In the genomic region with DNA sequence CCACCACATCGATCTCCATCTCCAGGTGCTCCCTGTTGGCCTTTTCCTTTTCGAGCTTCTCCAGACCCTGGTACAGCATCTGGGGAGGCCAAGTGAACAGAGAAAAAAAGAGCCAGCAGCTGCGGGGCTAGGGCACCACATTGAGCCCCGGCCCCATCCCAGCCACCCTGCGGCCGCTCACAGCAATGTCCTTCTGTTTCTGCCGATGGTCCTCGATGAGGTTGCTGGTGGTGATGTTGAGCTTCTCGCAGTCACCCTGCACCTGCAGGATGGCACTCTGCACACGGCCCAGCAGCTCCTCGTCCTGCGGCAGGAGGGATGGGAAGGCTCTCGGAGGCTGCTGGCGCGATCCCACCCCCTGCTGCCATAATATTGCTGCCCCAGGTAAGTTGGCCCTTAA, we compare ENCODE assay signal across 19 cellular contexts. TPM values are rescaled to one million over a fixed set of nuclear protein-coding genes. Genes with fewer than 3 reads are reported as not detected.
DNase-seq lines count a peak whose midpoint lies in the region; ATAC-seq and TF ChIP-seq lines count a peak whose summit lies in the region.
"Had no signal": no experiment of that assay in that cellular context is flagged by ENCODE, and none has a peak within 500 bp of the region (broad histone marks: within the 10 kb centered on the region; RNA-seq: fewer than 3 reads in every experiment).

No MANE protein-coding gene starts in this region.

- H3K9me3 Mint-ChIP-seq in activated CD4-positive, alpha-beta T cell treated with anti-CD3 and anti-CD28 coated beads, Interleukin-2, amount 10 ng/mL, durations not matched to agents 7 days and 5 days = no peaks in the 10 kb centered on the region
- no peaks in the 10 kb centered on the region for H3K9me3 Mint-ChIP-seq in activated T-cell treated with anti-CD3 and anti-CD28 coated beads, Interleukin-2, amount 50 U/mL, for 72 hours
- no peaks in the 10 kb centered on the region for H3K9me3 Mint-ChIP-seq in stimulated activated effector memory CD8-positive, alpha-beta T cell treated with anti-CD3 and anti-CD28 coated beads, Interleukin-12 subunit alpha, Interleukin-12 subunit beta, amount 100 ng/mL, for 72 hours
- H3K9me3 Mint-ChIP-seq: CD14-positive monocyte; CD4-positive, alpha-beta T cell; CD8-positive, alpha-beta memory T cell; GM23338; HFFc6 had no signal

- no peak overlapping the region for H3K4me3 Mint-ChIP-seq in activated CD4-positive, alpha-beta T cell treated with anti-CD3 and anti-CD28 coated beads, Interleukin-2, amount 10 ng/mL, durations not matched to agents 7 days and 5 days
- no peak overlapping the region for H3K4me3 Mint-ChIP-seq in activated T-cell treated with anti-CD3 and anti-CD28 coated beads, Interleukin-2, amount 50 U/mL, for 72 hours
- H3K4me3 Mint-ChIP-seq in stimulated activated effector memory CD8-positive, alpha-beta T cell treated with anti-CD3 and anti-CD28 coated beads, Interleukin-12 subunit alpha, Interleukin-12 subunit beta, amount 100 ng/mL, for 72 hours = no peak overlapping the region
- H3K4me3 Mint-ChIP-seq: B cell; CD14-positive monocyte; CD4-positive, alpha-beta T cell; CD8-positive, alpha-beta memory T cell; GM23338; HFFc6 had no signal

- H3K27ac ChIP-seq in VCaP = peak overlapping the region; percentile 83; the same call in 1 of the 2 replicates
- H3K27ac ChIP-seq: 22Rv1, BLaER1 had no signal

- H3K4me1 Mint-ChIP-seq in activated CD4-positive, alpha-beta T cell treated with anti-CD3 and anti-CD28 coated beads, Interleukin-2, amount 10 ng/mL, durations not matched to agents 7 days and 5 days = peaks cover 17% of the 10 kb centered on the region
- H3K4me1 Mint-ChIP-seq in activated T-cell treated with anti-CD3 and anti-CD28 coated beads, Interleukin-2, amount 50 U/mL, for 72 hours (ENCODE audit: low read depth) = peaks cover 30% of the 10 kb centered on the region
- peaks cover 26% of the 10 kb centered on the region for H3K4me1 Mint-ChIP-seq in stimulated activated effector memory CD8-positive, alpha-beta T cell treated with anti-CD3 and anti-CD28 coated beads, Interleukin-12 subunit alpha, Interleukin-12 subunit beta, amount 100 ng/mL, for 72 hours
- H3K4me1 Mint-ChIP-seq: GM23338 had no signal

- peak overlapping the region; percentile 46 for H3K27ac Mint-ChIP-seq in activated CD4-positive, alpha-beta T cell treated with anti-CD3 and anti-CD28 coated beads, Interleukin-2, amount 10 ng/mL, durations not matched to agents 7 days and 5 days
- H3K27ac Mint-ChIP-seq in activated T-cell treated with anti-CD3 and anti-CD28 coated beads, Interleukin-2, amount 50 U/mL, for 72 hours = peak overlapping the region; percentile 79
- H3K27ac Mint-ChIP-seq in stimulated activated effector memory CD8-positive, alpha-beta T cell treated with anti-CD3 and anti-CD28 coated beads, Interleukin-12 subunit alpha, Interleukin-12 subunit beta, amount 100 ng/mL, for 72 hours = peak overlapping the region; percentile 40
- H3K27ac Mint-ChIP-seq: B cell; CD14-positive monocyte; CD4-positive, alpha-beta T cell; GM23338; HFFc6 had no signal

- CTCF ChIA-PET in activated CD4-positive, alpha-beta T cell treated with anti-CD3 and anti-CD28 coated beads, Interleukin-2, amount 10 ng/mL, durations not matched to agents 7 days and 5 days (lab: Charles Lee) = interaction anchor here (1.0 to 7.4 kb wide), 19 partner anchors 8 to 296 kb away, joined by 3 to 160 read pairs (median 9); a partner anchor contains a TSS

- H3K27me3 Mint-ChIP-seq in activated CD4-positive, alpha-beta T cell treated with anti-CD3 and anti-CD28 coated beads, Interleukin-2, amount 10 ng/mL, durations not matched to agents 7 days and 5 days = no peaks in the 10 kb centered on the region
- no peaks in the 10 kb centered on the region for H3K27me3 Mint-ChIP-seq in activated T-cell treated with anti-CD3 and anti-CD28 coated beads, Interleukin-2, amount 50 U/mL, for 72 hours (ENCODE audit: low read depth)
- H3K27me3 Mint-ChIP-seq: B cell; CD4-positive, alpha-beta T cell had no signal

- ATAC-seq in activated T-cell treated with anti-CD3 and anti-CD28 coated beads, Interleukin-2, amount 50 U/mL, for 72 hours (replicated peaks in 1 of 2) = no peak
- no peak for ATAC-seq in stimulated activated effector memory CD8-positive, alpha-beta T cell treated with anti-CD3 and anti-CD28 coated beads, Interleukin-12 subunit alpha, Interleukin-12 subunit beta, amount 100 ng/mL, for 72 hours
- ATAC-seq: GM23338 had no signal

- no peaks in the 10 kb centered on the region for H3K36me3 Mint-ChIP-seq in activated CD4-positive, alpha-beta T cell treated with anti-CD3 and anti-CD28 coated beads, Interleukin-2, amount 10 ng/mL, durations not matched to agents 7 days and 5 days (ENCODE audit: low read depth)
- no peaks in the 10 kb centered on the region for H3K36me3 Mint-ChIP-seq in activated T-cell treated with anti-CD3 and anti-CD28 coated beads, Interleukin-2, amount 50 U/mL, for 72 hours (ENCODE audit: insufficient read depth in 2 of 2)
- peaks cover 8% of the 10 kb centered on the region for H3K36me3 Mint-ChIP-seq in stimulated activated effector memory CD8-positive, alpha-beta T cell treated with anti-CD3 and anti-CD28 coated beads, Interleukin-12 subunit alpha, Interleukin-12 subunit beta, amount 100 ng/mL, for 72 hours
- H3K36me3 Mint-ChIP-seq: CD14-positive monocyte; CD8-positive, alpha-beta memory T cell had no signal

- DNase-seq in activated CD4-positive, alpha-beta T cell treated with anti-CD3 and anti-CD28 coated beads, Interleukin-2, amount 10 ng/mL, durations not matched to agents 7 days and 5 days = no peak
- DNase-seq in activated CD4-positive, alpha-beta T cell treated with anti-CD3 and anti-CD28 coated beads, Interleukin-2, amount 50 U/mL, for 48 hours = no peak
- DNase-seq in activated T-cell treated with anti-CD3 and anti-CD28 coated beads, Interleukin-2, amount 50 U/mL, for 72 hours = no peak
- no peak for DNase-seq in activated T-cell treated with anti-CD3 and anti-CD28 coated beads, Interleukin-2, amount 50 U/mL, for 1 hour
- no peak for DNase-seq in stimulated activated effector memory CD8-positive, alpha-beta T cell treated with anti-CD3 and anti-CD28 coated beads, Interleukin-12 subunit alpha, Interleukin-12 subunit beta, amount 100 ng/mL, for 72 hours (ENCODE audit: low spot score in 2 of 2)
- DNase-seq in NCI-H2171 treated with DMSO at 0.1 percent for 48 hours (lab: John Stamatoyannopoulos, UW) (no peak), NCI-H2227 (lab: John Stamatoyannopoulos, UW; ENCODE audit: unreplicated experiment) (no peak)
- DNase-seq: CD4-positive, alpha-beta T cell; CD8-positive, alpha-beta memory T cell; DMS53; DMS79 treated with DMSO at 0.1 percent for 48 hours; GF-D8; HFFc6 had no signal

- TF ChIP-seq CTCF in VCaP (conservative IDR thresholded peaks at IDR 0.05) = no peak

- POLR2A ChIA-PET in activated CD4-positive, alpha-beta T cell treated with anti-CD3 and anti-CD28 coated beads, Interleukin-2, amount 10 ng/mL, durations not matched to agents 7 days and 5 days (lab: Charles Lee) = no interaction called here

RNA-seq across cellular contexts. Expression of a gene that starts 15.5 kb away (rescaled TPM):
- 100 to 1,000 TPM; 319 to 399 TPM for total RNA-seq in activated CD4-positive, alpha-beta T cell treated with anti-CD3 and anti-CD28 coated beads, Interleukin-2, amount 10 ng/mL, durations not matched to agents 7 days and 5 days
- total RNA-seq in activated T-cell treated with anti-CD3 and anti-CD28 coated beads, Interleukin-2, amount 50 U/mL, for 72 hours = 100 to 1,000 TPM; 629 to 707 TPM

RNA-seq across cellular contexts. Expression of a gene that starts 27.4 kb away (rescaled TPM):
- 1 to 10 TPM; 3.6 to 3.7 TPM for total RNA-seq in activated CD4-positive, alpha-beta T cell treated with anti-CD3 and anti-CD28 coated beads, Interleukin-2, amount 10 ng/mL, durations not matched to agents 7 days and 5 days
- 1 to 10 TPM; 3.1 to 4.5 TPM for total RNA-seq in activated T-cell treated with anti-CD3 and anti-CD28 coated beads, Interleukin-2, amount 50 U/mL, for 72 hours

RNA-seq across cellular contexts. Expression of a gene that starts 40.4 kb away (rescaled TPM):
- total RNA-seq in activated CD4-positive, alpha-beta T cell treated with anti-CD3 and anti-CD28 coated beads, Interleukin-2, amount 10 ng/mL, durations not matched to agents 7 days and 5 days = 100 to 1,000 TPM; 121 to 129 TPM
- total RNA-seq in activated T-cell treated with anti-CD3 and anti-CD28 coated beads, Interleukin-2, amount 50 U/mL, for 72 hours = 100 to 1,000 TPM in 1 of 2 donors, 10 to 100 TPM in 1; 91.9 to 100 TPM
